In genomic region chr5:177005619-177006264, GRCh38 we compare ENCODE assay signal across 8 cellular contexts. TPM values are rescaled to one million over a fixed set of nuclear protein-coding genes. Genes with fewer than 3 reads are reported as not detected.
DNase-seq lines count a peak whose midpoint lies in the region; ATAC-seq and TF ChIP-seq lines count a peak whose summit lies in the region.

No MANE protein-coding gene starts in this region.

- BruUV-seq in PC-9 (replicated peaks; lab: Mats Ljungman, UMichigan): no TSS peak

- peaks cover 11% of the 10 kb centered on the region; the same call in 1 of the 2 replicates for H3K4me1 ChIP-seq in PC-9 (replicated peaks; ENCODE audit: insufficient read depth)

- H3K4me3 ChIP-seq in PC-9 (peak overlapping the region; percentile 81), fibroblast of villous mesenchyme (ENCODE audit: low read depth, low read length) (peak overlapping the region; percentile 92)

- H3F3A ChIP-seq in PC-9 (ENCODE audit: insufficient read depth, low read depth): no peaks in the 10 kb centered on the region; the same call in 1 of the 2 replicates

- H3K9me3 Mint-ChIP-seq in CD14-positive monocyte: peaks cover 6 to 13% (median 9%) of the 10 kb centered on the region in 7 donors
- H3K9me3 Mint-ChIP-seq in activated T-helper 2 cell treated with anti-CD3 and anti-CD28 coated beads, Interferon-gamma antibody, Interleukin-2, Interleukin-4, amounts not matched to agents 10 μg/mL and 5 μg/mL and 100 μg/mL, durations not matched to agents 14 hours and 24 hours and 36 hours: no peaks in the 10 kb centered on the region
- H3K9me3 Mint-ChIP-seq in neural crest cell: no peaks in the 10 kb centered on the region

- POLR2A ChIA-PET in PC-9 (lab: Charles Lee; ENCODE audit: unreplicated experiment): interaction anchor here (0.6 kb wide), 1 partner anchor 33 kb away, joined by 4 read pairs; no protein-coding TSS in a partner anchor

- peaks cover 39% of the 10 kb centered on the region for H4K20me1 ChIP-seq in PC-9 (ENCODE audit: insufficient read depth)

- CTCF ChIA-PET in PC-9 (lab: Charles Lee): interaction anchor here (0.5 to 1.2 kb wide), 4 partner anchors 22 to 335 kb away, joined by 3 to 9 read pairs (median 6); no protein-coding TSS in a partner anchor

- peak; percentile 69 for TF ChIP-seq CTCF in CD14-positive monocyte (IDR thresholded peaks at IDR 0.05)
- peak; percentile 58; the same call in 1 of the 2 replicates for TF ChIP-seq CTCF in PC-9 (conservative IDR thresholded peaks at IDR 0.05)
- peak; percentile 64 for TF ChIP-seq CTCF in fibroblast of villous mesenchyme (IDR thresholded peaks at IDR 0.05; ENCODE audit: insufficient read depth, low read depth, low read length)
- TF ChIP-seq CTCF in neural crest cell (conservative IDR thresholded peaks at IDR 0.05): peak; percentile 49

- H3K4me2 ChIP-seq in PC-9: peak overlapping the region; percentile 87

- H3K79me2 ChIP-seq in PC-9 (ENCODE audit: low read depth): peaks cover 56% of the 10 kb centered on the region

- intact Hi-C loops in CD14-positive monocyte (cut with micrococcal nuclease) (loop anchor here in 1 of 2 donors (10.0 kb wide), 1 partner anchor 111 kb away; the partner anchor contains the start of gene HK3), PC-9 (cut with micrococcal nuclease; ENCODE audit: unreplicated experiment) (loop anchor here (1.0 to 10.0 kb wide), 3 partner anchors 17 to 512 kb away; partner anchors contain the start of genes DDX41, RNF44 and ZNF346)
- intact Hi-C loops in activated T-helper 2 cell treated with anti-CD3 and anti-CD28 coated beads, Interferon-gamma antibody, Interleukin-2, Interleukin-4, amounts not matched to agents 10 μg/mL and 5 μg/mL and 100 μg/mL, durations not matched to agents 14 hours and 24 hours and 36 hours (cut with micrococcal nuclease): loop anchor here (1.0 to 10.0 kb wide), 6 partner anchors 17 to 1199 kb away; partner anchors contain the start of genes HNRNPAB, NSD1, PRELID1 and RAB24

- peak overlapping the region; percentile 90 to 99 (median 99) for H3K27ac Mint-ChIP-seq in CD14-positive monocyte
- peak overlapping the region; percentile 93 for H3K27ac Mint-ChIP-seq in activated T-helper 2 cell treated with anti-CD3 and anti-CD28 coated beads, Interferon-gamma antibody, Interleukin-2, Interleukin-4, amounts not matched to agents 10 μg/mL and 5 μg/mL and 100 μg/mL, durations not matched to agents 14 hours and 24 hours and 36 hours
- peak overlapping the region; percentile 93 for H3K27ac Mint-ChIP-seq in neural crest cell (ENCODE audit: unreplicated experiment)

- no peaks in the 10 kb centered on the region for H3K9me2 ChIP-seq in PC-9 (ENCODE audit: insufficient read depth)

- H3K27me3 Mint-ChIP-seq in CD14-positive monocyte (ENCODE audit: low read depth in 3 of 3) (peaks cover 0 to 4% (median 3%) of the 10 kb centered on the region in 3 donors), neural crest cell (ENCODE audit: low read depth) (no peaks in the 10 kb centered on the region)
- H3K27me3 Mint-ChIP-seq in activated T-helper 2 cell treated with anti-CD3 and anti-CD28 coated beads, Interferon-gamma antibody, Interleukin-2, Interleukin-4, amounts not matched to agents 10 μg/mL and 5 μg/mL and 100 μg/mL, durations not matched to agents 14 hours and 24 hours and 36 hours (ENCODE audit: low read depth): no peaks in the 10 kb centered on the region

- peak overlapping the region; percentile 53 for H3K27ac ChIP-seq in PC-9

- no peaks in the 10 kb centered on the region for H3K27me3 ChIP-seq in PC-9 (ENCODE audit: insufficient read depth, low read depth)

- DNase-seq in CD14-positive monocyte (ENCODE audit: low spot score) (peak; percentile 63), PC-9 (peak; percentile 53 to 67), fibroblast of villous mesenchyme (ENCODE audit: low read depth) (peak; percentile 74), neural crest cell (ENCODE audit: low read depth, low spot score) (peak; percentile 54), stromal cell of bone marrow (ENCODE audit: low read depth) (peak; percentile 65)
- peak; percentile 54 for DNase-seq in activated T-helper 2 cell treated with anti-CD3 and anti-CD28 coated beads, Interferon-gamma antibody, Interleukin-2, Interleukin-4, amounts not matched to agents 10 μg/mL and 5 μg/mL and 100 μg/mL, durations not matched to agents 14 hours and 24 hours and 36 hours (ENCODE audit: low spot score)

- H3K4me1 Mint-ChIP-seq in CD14-positive monocyte: peaks cover 27% of the 10 kb centered on the region
- H3K4me1 Mint-ChIP-seq in activated T-helper 2 cell treated with anti-CD3 and anti-CD28 coated beads, Interferon-gamma antibody, Interleukin-2, Interleukin-4, amounts not matched to agents 10 μg/mL and 5 μg/mL and 100 μg/mL, durations not matched to agents 14 hours and 24 hours and 36 hours (ENCODE audit: low read depth): peaks cover 23% of the 10 kb centered on the region
- peaks cover 27% of the 10 kb centered on the region for H3K4me1 Mint-ChIP-seq in neural crest cell

- ATAC-seq in GM19372 (IDR thresholded peaks at IDR 0.05; ENCODE audit: low read depth, unreplicated experiment) (peak; percentile 43), HG03521 (IDR thresholded peaks at IDR 0.05; ENCODE audit: unreplicated experiment) (peak; percentile 47)

- no peaks in the 10 kb centered on the region for H3K9me3 ChIP-seq in PC-9 (ENCODE audit: insufficient read depth, low read depth)

- H2AFZ ChIP-seq in PC-9: peak overlapping the region; percentile 81

- H3K36me3 ChIP-seq in PC-9 (ENCODE audit: low read depth): no peaks in the 10 kb centered on the region

- peaks cover 5 to 15% of the 10 kb centered on the region in 2 donors for H3K36me3 Mint-ChIP-seq in CD14-positive monocyte
- H3K36me3 Mint-ChIP-seq in activated T-helper 2 cell treated with anti-CD3 and anti-CD28 coated beads, Interferon-gamma antibody, Interleukin-2, Interleukin-4, amounts not matched to agents 10 μg/mL and 5 μg/mL and 100 μg/mL, durations not matched to agents 14 hours and 24 hours and 36 hours (ENCODE audit: low read depth): peaks cover 19% of the 10 kb centered on the region
- no peaks in the 10 kb centered on the region for H3K36me3 Mint-ChIP-seq in neural crest cell (ENCODE audit: low read depth)

- peak overlapping the region; percentile 91 to 95 for H3K4me3 Mint-ChIP-seq in CD14-positive monocyte
- H3K4me3 Mint-ChIP-seq in activated T-helper 2 cell treated with anti-CD3 and anti-CD28 coated beads, Interferon-gamma antibody, Interleukin-2, Interleukin-4, amounts not matched to agents 10 μg/mL and 5 μg/mL and 100 μg/mL, durations not matched to agents 14 hours and 24 hours and 36 hours (ENCODE audit: low read depth): peak overlapping the region; percentile 95
- H3K4me3 Mint-ChIP-seq in neural crest cell: peak overlapping the region; percentile 98

RNA-seq across cellular contexts. Expression of gene UIMC1, which starts 0.8 kb away (rescaled TPM):
- polyA plus RNA-seq in CD14-positive monocyte: 10 to 100 TPM; 14.8 to 19.1 TPM
- total RNA-seq in PC-9 (2021) (48.3 and 59.5 TPM in 2 replicates), fibroblast of villous mesenchyme (59.2 and 63.1 TPM in 2 replicates), neural crest cell (45.4 and 46.6 TPM in 2 replicates)
- total RNA-seq in activated T-helper 2 cell treated with anti-CD3 and anti-CD28 coated beads, Interferon-gamma antibody, Interleukin-2, Interleukin-4, amounts not matched to agents 10 μg/mL and 5 μg/mL and 100 μg/mL, durations not matched to agents 14 hours and 24 hours and 36 hours: 62.6 and 63.3 TPM in 2 replicates

RNA-seq across cellular contexts. Expression of gene ZNF346, which starts 16.8 kb away (rescaled TPM):
- polyA plus RNA-seq in CD14-positive monocyte: 1 to 10 TPM; 6.0 to 6.4 TPM
- total RNA-seq in PC-9 (2021): 23.8 and 26.0 TPM in 2 replicates
- total RNA-seq in activated T-helper 2 cell treated with anti-CD3 and anti-CD28 coated beads, Interferon-gamma antibody, Interleukin-2, Interleukin-4, amounts not matched to agents 10 μg/mL and 5 μg/mL and 100 μg/mL, durations not matched to agents 14 hours and 24 hours and 36 hours: 26.1 and 26.3 TPM in 2 replicates
- 20.3 and 20.6 TPM in 2 replicates for total RNA-seq in fibroblast of villous mesenchyme
- 39.6 and 41.5 TPM in 2 replicates for total RNA-seq in neural crest cell

Comparison
In these comparisons a context has a peak if more than half of its experiments do, and no peak if none do; other contexts are left out.
1. Peak in every context shown above with its lines: DNase-seq, ATAC-seq, H3K4me3 ChIP-seq and H3K27ac ChIP-seq.